In genomic region chr1:175277778-175278177, GRCh38 we compare ENCODE assay signal across 23 cellular contexts.
"Had no signal": no experiment of that assay in that cellular context is flagged by ENCODE, and none has a peak within 500 bp of the region (broad histone marks: within the 10 kb centered on the region; RNA-seq: fewer than 3 reads in every experiment).

No MANE protein-coding gene starts in this region.

- H3K4me2 ChIP-seq: KMS-11 had no signal

- ATAC-seq: activated CD8-positive, alpha-beta memory T cell treated with anti-CD3 and anti-CD28 coated beads, Interleukin-2, amount 10 ng/mL, durations not matched to agents 7 days and 5 days; PC-3; T-helper 17 cell had no signal

- FAIRE-seq: astrocyte, RCC 7860 had no signal

- H3K27ac ChIP-seq: KMS-11 had no signal

- H3K9ac ChIP-seq: KMS-11 had no signal

- DNase-seq: activated B cell treated with CpG ODN at 0.5 μM for 24 hours; activated CD4-positive, alpha-beta T cell treated with anti-CD3 and anti-CD28 coated beads for 1 hour; activated CD4-positive, alpha-beta T cell treated with anti-CD3 and anti-CD28 coated beads, Interleukin-2, amount 10 ng/mL, durations not matched to agents 24 days and 14 days; activated CD4-positive, alpha-beta T cell treated with anti-CD3 and anti-CD28 coated beads, Interleukin-2, amount 50 U/mL, for 48 hours; activated CD8-positive, alpha-beta memory T cell treated with anti-CD3 and anti-CD28 coated beads, Interleukin-2, amount 10 ng/mL, durations not matched to agents 7 days and 5 days; activated effector memory CD4-positive, alpha-beta T cell treated with Interleukin-2 at 50 U/mL for 16 hours; activated naive CD4-positive, alpha-beta T cell; activated T-cell treated with anti-CD3 and anti-CD28 coated beads, Interleukin-2, amount 50 U/mL, for 24 hours; amniotic stem cell; NCI-H1092; NCI-H1417 treated with DMSO at 0.1 percent for 48 hours; NCI-H1694; NCI-H2029 treated with DMSO at 0.1 percent for 48 hours; NCI-H345; NCI-H510A; NCI-H526 treated with DMSO at 0.1 percent for 48 hours; PC-3; SIG-M5; T-helper 17 cell; T-helper 9 cell had no signal
